In the genomic region with DNA sequence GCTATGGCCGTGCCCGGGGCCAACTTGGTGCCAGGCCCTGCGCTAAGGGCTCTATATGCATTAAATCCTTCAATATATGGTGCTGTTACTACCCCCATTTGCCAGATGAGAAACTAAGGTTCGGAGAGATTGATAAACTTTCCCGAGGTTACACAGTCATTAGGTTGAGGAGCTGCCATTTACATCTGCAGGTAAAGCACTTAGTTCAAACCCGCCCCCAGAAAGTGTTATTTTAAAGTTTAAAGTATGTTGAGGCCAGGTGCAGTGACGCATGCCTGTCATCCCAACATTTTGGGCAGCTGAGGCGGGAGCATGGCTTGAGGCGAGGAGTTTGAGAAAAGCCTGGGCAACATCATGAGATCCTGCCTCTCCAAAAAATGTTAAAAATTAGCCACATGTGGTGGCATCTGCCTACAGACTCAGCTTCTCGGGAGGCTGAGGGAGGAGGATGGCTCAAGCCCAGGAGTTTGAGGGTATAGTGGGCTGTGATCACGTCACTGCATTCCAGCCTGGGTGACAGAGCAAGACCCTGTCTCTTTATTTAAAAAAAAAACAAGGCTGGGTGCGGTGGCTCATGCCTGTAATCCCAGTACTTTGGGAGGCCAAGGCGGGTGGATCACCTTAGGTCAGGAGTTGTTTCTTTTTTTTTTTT, we compare ENCODE assay signal across 1 cellular context.
TF ChIP-seq lines count a peak whose summit lies in the region.

No MANE protein-coding gene starts in this region.

TF ChIP-seq in H1, 55 proteins besides CTCF, POLR2A, EP300 and RAD21:
- TF ChIP-seq E2F6 (IDR thresholded peaks at IDR 0.05), result no peak
- no peak for TF ChIP-seq FOSL1 (IDR thresholded peaks at IDR 0.05; ENCODE audit: insufficient read depth, low read depth, low read length)
- TF ChIP-seq TEAD4 (IDR thresholded peaks at IDR 0.05; ENCODE audit: low read depth, low read length), result no peak
- TF ChIP-seq KDM4A (IDR thresholded peaks at IDR 0.05; ENCODE audit: low read depth, low read length, severe bottlenecking), result no peak
- TF ChIP-seq SRF (IDR thresholded peaks at IDR 0.05; ENCODE audit: low read depth, low read length), result no peak
- no peak for TF ChIP-seq HDAC2 (IDR thresholded peaks at IDR 0.05; ENCODE audit: borderline replicate concordance in 1 of 2, low read depth in 2 of 2, low read length in 2 of 2)
- TF ChIP-seq SAP30 (IDR thresholded peaks at IDR 0.05; ENCODE audit: insufficient read depth, insufficient replicate concordance, low read length), result no peak
- no peak for TF ChIP-seq GABPA (IDR thresholded peaks at IDR 0.05; ENCODE audit: borderline replicate concordance, insufficient read depth, low read length)
- no peak for TF ChIP-seq ZNF274 (IDR thresholded peaks at IDR 0.05; ENCODE audit: borderline replicate concordance, extremely low read depth, low read length)
- no peak for TF ChIP-seq SP1 (IDR thresholded peaks at IDR 0.05; ENCODE audit: low read depth, low read length)
